ENCODE assay signal across 21 cellular contexts in genomic region chr13:45249662-45250061, GRCh38. TPM values are rescaled to one million over a fixed set of nuclear protein-coding genes. Genes with fewer than 3 reads are reported as not detected.
DNase-seq lines count a peak whose midpoint lies in the region; ATAC-seq and TF ChIP-seq lines count a peak whose summit lies in the region.
"Had no signal": no experiment of that assay in that cellular context is flagged by ENCODE, and none has a peak within 500 bp of the region (broad histone marks: within the 10 kb centered on the region; RNA-seq: fewer than 3 reads in every experiment).

No MANE protein-coding gene starts in this region.

- peak overlapping the region; percentile 59 for H3K4me2 ChIP-seq in IMR-90 (ENCODE audit: low read depth, low read length)
- H3K4me2 ChIP-seq in mesenchymal stem cell (ENCODE audit: low read length, poor library complexity, severe bottlenecking): no peak overlapping the region

- TF ChIP-seq RAD21 in IMR-90 (IDR thresholded peaks at IDR 0.05; ENCODE audit: low read length): no peak

- H3K36me3 ChIP-seq in IMR-90 (ENCODE audit: control insufficient read depth, insufficient read depth, low read length) (0 out of 2 replicates have a peak, but pooled peaks cover 2% of the 10 kb centered on the region), mesenchymal stem cell (ENCODE audit: control insufficient read depth in 1 of 2, insufficient read depth in 2 of 2, low read depth in 1 of 2, low read length in 2 of 2) (peaks cover 0 to 16% of the 10 kb centered on the region in 2 experiments)

- no peaks in the 10 kb centered on the region for H3K27me3 Mint-ChIP-seq in WTC11 (ENCODE audit: low read depth)
- H3K27me3 Mint-ChIP-seq: CD4-positive, alpha-beta T cell had no signal

- no peak for TF ChIP-seq POLR2A in IMR-90 (IDR thresholded peaks at IDR 0.05; ENCODE audit: low read depth, low read length)

- ATAC-seq in IMR-90 (ENCODE audit: low read depth): no peak; the same call in 1 of the 2 replicates
- no peak for ATAC-seq in WTC11
- ATAC-seq: GM12878, HCT116, K562 had no signal

- WGBS in IMR-90 (ENCODE audit: extremely low coverage in 2 of 2, insufficient read length in 1 of 2), 2 experiments: no CpG with 5 or more reads among the region's 3 CpGs
- 77% methylated on average over 3 of the region's 3 CpGs for WGBS in mesenchymal stem cell

- H3K4ac ChIP-seq in IMR-90 (ENCODE audit: low read depth, low read length) (peak overlapping the region; percentile 20; the same call in 1 of the 2 replicates), mesenchymal stem cell (ENCODE audit: low read depth in 1 of 2, low read length in 2 of 2) (no peak overlapping the region)

- no peak overlapping the region for H2BK15ac ChIP-seq in IMR-90 (ENCODE audit: low read depth, low read length)
- H2BK15ac ChIP-seq in mesenchymal stem cell (ENCODE audit: low read depth, poor library complexity, severe bottlenecking): no peak overlapping the region

- H2AK9ac ChIP-seq in IMR-90 (replicated peaks; ENCODE audit: low read depth, low read length, poor library complexity): no peak overlapping the region

- H3K4me3 ChIP-seq in IMR-90 (ENCODE audit: insufficient read depth, low read depth, low read length) (no peak overlapping the region), mesenchymal stem cell (ENCODE audit: insufficient read depth in 1 of 2, low read depth in 1 of 2, low read length in 2 of 2) (no peak overlapping the region)
- H3K4me3 ChIP-seq: GM12878, GM23248, K562 had no signal

- H4K91ac ChIP-seq in IMR-90 (ENCODE audit: insufficient read depth, low read depth, low read length) (no peak overlapping the region), mesenchymal stem cell (ENCODE audit: low read length) (no peak overlapping the region)

- H3K27ac Mint-ChIP-seq in WTC11: peak overlapping the region; percentile 70; the same call in 1 of the 2 replicates
- H3K27ac Mint-ChIP-seq: CD4-positive, alpha-beta T cell; HFFc6 had no signal

- peak overlapping the region; percentile 84 for H4K5ac ChIP-seq in IMR-90 (ENCODE audit: low read depth, low read length)

- no peak overlapping the region for H2AFZ ChIP-seq in IMR-90 (replicated peaks; ENCODE audit: low read length, poor library complexity)
- H2AFZ ChIP-seq in mesenchymal stem cell (ENCODE audit: low read depth, low read length): no peak overlapping the region
- H2AFZ ChIP-seq: GM23248 had no signal

- CTCF ChIA-PET in IMR-90 (lab: Yijun Ruan, JAX): no interaction called here
- CTCF ChIA-PET in WTC11 (lab: Charles Lee): interaction anchor here (0.9 to 1.1 kb wide), 2 partner anchors 9 to 32 kb away, joined by 3 to 4 read pairs; no protein-coding TSS in a partner anchor

- no peak overlapping the region for H2BK12ac ChIP-seq in mesenchymal stem cell (ENCODE audit: low read length in 2 of 2)

- H3K27ac ChIP-seq in IMR-90 (ENCODE audit: insufficient read depth, low read length) (no peak overlapping the region), mesenchymal stem cell (ENCODE audit: low read length, poor library complexity, severe bottlenecking) (no peak overlapping the region)
- H3K27ac ChIP-seq: C4-2B, GM23248, HL-60 had no signal

- peak overlapping the region; percentile 88; the same call in 1 of the 2 replicates for H3K18ac ChIP-seq in IMR-90 (ENCODE audit: low read depth, low read length)
- no peak overlapping the region for H3K18ac ChIP-seq in mesenchymal stem cell (ENCODE audit: low read depth in 1 of 2, low read length in 2 of 2)

- in situ Hi-C loops in IMR-90 (cut with MboI; ENCODE audit: low sequenced_read_pairs): no loop called here

- no peaks in the 10 kb centered on the region for H3K27me3 ChIP-seq in IMR-90 (ENCODE audit: control insufficient read depth, insufficient read depth, low read length)
- H3K27me3 ChIP-seq in mesenchymal stem cell (ENCODE audit: control insufficient read depth in 1 of 2, insufficient read depth in 1 of 2, low read length in 2 of 2): no peaks in the 10 kb centered on the region

- H2BK5ac ChIP-seq in IMR-90 (ENCODE audit: low read depth, low read length, poor library complexity, severe bottlenecking): no peak overlapping the region
- H2BK5ac ChIP-seq in mesenchymal stem cell (ENCODE audit: low read depth, low read length, poor library complexity, severe bottlenecking): no peak overlapping the region

- peaks cover 9% of the 10 kb centered on the region for H3K9me1 ChIP-seq in IMR-90 (ENCODE audit: insufficient read depth, low read length)

- H4K20me1 ChIP-seq in IMR-90 (ENCODE audit: insufficient read depth, low read length): no peaks in the 10 kb centered on the region

- H3K4me1 ChIP-seq in IMR-90 (ENCODE audit: control insufficient read depth, insufficient read depth, low read length) (peaks cover 12% of the 10 kb centered on the region), mesenchymal stem cell (ENCODE audit: control insufficient read depth, insufficient read depth, low read depth, low read length) (no peaks in the 10 kb centered on the region)

- H3K14ac ChIP-seq in IMR-90 (replicated peaks; ENCODE audit: low read depth, low read length) (peak overlapping the region; percentile 71; the same call in 1 of the 2 replicates), mesenchymal stem cell (ENCODE audit: low read length in 2 of 2) (no peak overlapping the region)

- no peak for DNase-seq in IMR-90
- DNase-seq in WTC11 (ENCODE audit: low spot score): no peak
- DNase-seq in mesenchymal stem cell: no peak
- no peak for DNase-seq in COR-L47 (lab: John Stamatoyannopoulos, UW)
- no peak for DNase-seq in kidney glomerular epithelial cell (lab: John Stamatoyannopoulos, UW)
- DNase-seq in DMS153 (lab: John Stamatoyannopoulos, UW): no peak
- DNase-seq: ACHN; Calu3; CD4-positive, alpha-beta T cell; DMS53; DND-41; EL; GM23248; H7; HFFc6 had no signal

- H3K9ac ChIP-seq in IMR-90 (ENCODE audit: low read depth, low read length) (no peak overlapping the region), mesenchymal stem cell (ENCODE audit: low read length) (no peak overlapping the region)
- H3K9ac ChIP-seq: GM23248 had no signal

- POLR2A ChIA-PET in IMR-90 (lab: Charles Lee; ENCODE audit: unreplicated experiment): interaction anchor here (0.7 kb wide), 1 partner anchor 169 kb away, joined by 15 read pairs; no protein-coding TSS in a partner anchor
- POLR2A ChIA-PET in WTC11 (lab: Charles Lee): no interaction called here

- TF ChIP-seq CTCF in IMR-90 (conservative IDR thresholded peaks at IDR 0.05; ENCODE audit: low read depth, low read length): no peak
- no peak for TF ChIP-seq CTCF in WTC11 (IDR thresholded peaks at IDR 0.05)

- intact Hi-C loops in IMR-90 (cut with micrococcal nuclease): loop anchor here (1.0 kb wide), 1 partner anchor 7 kb away; no protein-coding TSS in a partner anchor

- BruUV-seq in IMR-90 (replicated peaks; lab: Mats Ljungman, UMichigan): no TSS peak

- no peak overlapping the region for H3K56ac ChIP-seq in IMR-90 (ENCODE audit: extremely low read depth, insufficient read depth, low read length)

- H3K23ac ChIP-seq in IMR-90 (ENCODE audit: low read depth, low read length) (peak overlapping the region; percentile 93; the same call in 1 of the 2 replicates), mesenchymal stem cell (ENCODE audit: low read length in 2 of 2) (no peak overlapping the region)

- H2AK5ac ChIP-seq in IMR-90 (ENCODE audit: low read depth, low read length) (no peak overlapping the region), mesenchymal stem cell (ENCODE audit: low read length, severe bottlenecking) (no peak overlapping the region)

- peaks cover 5% of the 10 kb centered on the region for H3K9me3 Mint-ChIP-seq in WTC11
- H3K9me3 Mint-ChIP-seq: CD4-positive, alpha-beta T cell; HFFc6 had no signal

- H3K4me1 Mint-ChIP-seq in WTC11: no peaks in the 10 kb centered on the region

- H3K79me1 ChIP-seq in IMR-90 (ENCODE audit: low read depth in 1 of 2, low read length in 2 of 2): peaks cover 10 to 30% of the 10 kb centered on the region in 2 experiments; a peak in 3 of 4 replicates
- H3K79me1 ChIP-seq in mesenchymal stem cell (replicated peaks; ENCODE audit: low read length, poor library complexity, severe bottlenecking): peaks cover 15% of the 10 kb centered on the region

- H2BK120ac ChIP-seq in IMR-90 (ENCODE audit: low read depth, low read length) (0 out of 2 replicates have a peak overlapping the region, but pooled peaks have one; percentile 11), mesenchymal stem cell (ENCODE audit: low read depth, low read length) (peak overlapping the region; percentile 34)

- H2BK20ac ChIP-seq in IMR-90 (ENCODE audit: low read depth, low read length): no peak overlapping the region

- H3K36me3 Mint-ChIP-seq in WTC11: peaks cover 7% of the 10 kb centered on the region

- dilution Hi-C loops in IMR-90 (cut with HindIII; ENCODE audit: low sequenced_read_pairs, unreplicated experiment): no loop called here

- peak overlapping the region in 1 of 2 experiments; percentile 33; a peak in 1 of 4 replicates for H4K8ac ChIP-seq in IMR-90 (ENCODE audit: low read depth in 2 of 2, low read length in 2 of 2)
- no peak overlapping the region for H4K8ac ChIP-seq in mesenchymal stem cell (ENCODE audit: low read length)

- H3K9me3 ChIP-seq in IMR-90 (ENCODE audit: control insufficient read depth, insufficient read depth, low read length) (no peaks in the 10 kb centered on the region), mesenchymal stem cell (ENCODE audit: control insufficient read depth, low read length) (no peaks in the 10 kb centered on the region)

- H3K4me3 Mint-ChIP-seq in WTC11: no peak overlapping the region
- H3K4me3 Mint-ChIP-seq: CD4-positive, alpha-beta T cell; HFFc6 had no signal

TF ChIP-seq in IMR-90, 13 proteins besides CTCF, POLR2A, EP300 and RAD21 (continues in another document):
- TF ChIP-seq RCOR1 (IDR thresholded peaks at IDR 0.05; ENCODE audit: insufficient replicate concordance, low read length): no peak

TF ChIP-seq in WTC11, 78 proteins besides CTCF, POLR2A, EP300 and RAD21 (continues in another document):
- TF ChIP-seq NR3C1 (CRISPR knock-in tag; conservative IDR thresholded peaks at IDR 0.05; ENCODE audit: low read depth) (no peak), E2F4 (CRISPR knock-in tag; IDR thresholded peaks at IDR 0.05; ENCODE audit: borderline replicate concordance, low read depth) (no peak), ZNF263 (CRISPR knock-in tag; IDR thresholded peaks at IDR 0.05; ENCODE audit: low read depth) (no peak)

RNA-seq across cellular contexts. Expression of gene KCTD4, which starts 48.8 kb away (rescaled TPM):
- total RNA-seq in IMR-90 (2012; rRNA removed): 0.56 and 0.72 TPM in 2 replicates
- polyA plus RNA-seq in IMR-90 (2012; rRNA removed): 0.40 and 0.53 TPM in 2 replicates
- polyA plus RNA-seq in IMR-90 (2012; cell fraction: cytosol; rRNA removed): 0.05 and 0.08 TPM in 2 replicates
- 0.03 and 0.25 TPM in 2 replicates for polyA plus RNA-seq in IMR-90 (2012; cell fraction: nucleus; rRNA removed; ENCODE audit: low replicate concordance)
- not detected in 3 replicates for total RNA-seq in WTC11 (2021)
- polyA plus RNA-seq in mesenchymal stem cell (2013, experiment 1 of 2): not detected
- not detected for polyA plus RNA-seq in mesenchymal stem cell (2013, experiment 2 of 2)
- total RNA-seq: Calu3; CD4-positive, alpha-beta T cell; G401; GM12878; H7; K562 had no signal
- polyA plus RNA-seq: K562 had no signal
